ENCODE assay signal across 29 cellular contexts in genomic region chr17:72164340-72164739, GRCh38. TPM values are rescaled to one million over a fixed set of nuclear protein-coding genes. Genes with fewer than 3 reads are reported as not detected.
"Had no signal": no experiment of that assay in that cellular context is flagged by ENCODE, and none has a peak within 500 bp of the region (broad histone marks: within the 10 kb centered on the region; RNA-seq: fewer than 3 reads in every experiment).

No MANE protein-coding gene starts in this region.

- ATAC-seq: activated T-cell treated with anti-CD3 and anti-CD28 coated beads, Interleukin-2, amount 50 U/mL, for 4 hours; left lung; natural killer cell; stimulated activated naive CD8-positive, alpha-beta T cell treated with anti-CD3 and anti-CD28 coated beads, Interleukin-15, amount 100 ng/mL, for 72 hours had no signal

- H3K27ac ChIP-seq: gastrocnemius medialis, left lung, skin epidermis, suprapubic skin, transverse colon, vagina had no signal

- H3K36me3 ChIP-seq: gastrocnemius medialis, left lung, suprapubic skin, transverse colon, vagina had no signal

- H3K9me3 ChIP-seq: gastrocnemius medialis, left lung, suprapubic skin, transverse colon, vagina had no signal

- H3K4me1 ChIP-seq: gastrocnemius medialis, left lung, suprapubic skin, transverse colon, vagina had no signal

- H3K4me3 ChIP-seq: gastrocnemius medialis, left lung, skin epidermis, suprapubic skin, transverse colon, vagina had no signal

- H3K27me3 ChIP-seq: gastrocnemius medialis, transverse colon, vagina had no signal

- DNase-seq: activated B cell treated with CpG ODN at 0.5 μM for 24 hours; activated CD4-positive, alpha-beta T cell treated with anti-CD3 and anti-CD28 coated beads for 4 hours; activated CD4-positive, alpha-beta T cell treated with anti-CD3 and anti-CD28 coated beads, Interleukin-2, amount 50 U/mL, for 48 hours; activated CD8-positive, alpha-beta memory T cell treated with anti-CD3 and anti-CD28 coated beads, Interleukin-2, amount 50 U/mL, for 48 hours; activated naive CD4-positive, alpha-beta T cell; activated naive CD8-positive, alpha-beta T cell treated with anti-CD3 and anti-CD28 coated beads for 36 hours; activated T-cell treated with anti-CD3 and anti-CD28 coated beads, Interleukin-2, amount 50 U/mL, for 4 hours; amygdala; caudate nucleus; dermis blood vessel endothelial cell; effector CD8-positive, alpha-beta T cell; erythroblast; gastrocnemius medialis; hippocampal formation; kidney glomerular epithelial cell; left lung; midbrain; natural killer cell; retina; stimulated activated CD4-positive, alpha-beta T cell treated with anti-CD3 and anti-CD28 coated beads, Interleukin-1b, Interleukin-23, amount 100 ng/mL, for 48 hours; stimulated activated naive CD8-positive, alpha-beta T cell treated with anti-CD3 and anti-CD28 coated beads, Interleukin-15, amount 100 ng/mL, for 72 hours; T-helper 9 cell; transverse colon had no signal

RNA-seq across cellular contexts. Expression of gene SOX9, which starts 43.5 kb away (rescaled TPM):
- total RNA-seq: activated CD8-positive, alpha-beta memory T cell treated with anti-CD3 and anti-CD28 coated beads for 36 hours; activated naive CD8-positive, alpha-beta T cell treated with anti-CD3 and anti-CD28 coated beads for 36 hours; activated T-helper 2 cell treated with anti-CD3 and anti-CD28 coated beads, Interferon-gamma antibody, Interleukin-2, Interleukin-4, amounts not matched to agents 10 μg/mL and 5 μg/mL and 100 μg/mL, durations not matched to agents 14 hours and 24 hours and 36 hours; natural killer cell; T-helper 1 cell treated with Interleukin-12 subunit alpha and Interleukin-12 subunit beta and Interleukin-4 antibody, amounts not matched to agents 30 ng/mL and 1 ng/mL, for 36 hours had no signal
